ENCODE assay signal across 12 cellular contexts in the genomic region with DNA sequence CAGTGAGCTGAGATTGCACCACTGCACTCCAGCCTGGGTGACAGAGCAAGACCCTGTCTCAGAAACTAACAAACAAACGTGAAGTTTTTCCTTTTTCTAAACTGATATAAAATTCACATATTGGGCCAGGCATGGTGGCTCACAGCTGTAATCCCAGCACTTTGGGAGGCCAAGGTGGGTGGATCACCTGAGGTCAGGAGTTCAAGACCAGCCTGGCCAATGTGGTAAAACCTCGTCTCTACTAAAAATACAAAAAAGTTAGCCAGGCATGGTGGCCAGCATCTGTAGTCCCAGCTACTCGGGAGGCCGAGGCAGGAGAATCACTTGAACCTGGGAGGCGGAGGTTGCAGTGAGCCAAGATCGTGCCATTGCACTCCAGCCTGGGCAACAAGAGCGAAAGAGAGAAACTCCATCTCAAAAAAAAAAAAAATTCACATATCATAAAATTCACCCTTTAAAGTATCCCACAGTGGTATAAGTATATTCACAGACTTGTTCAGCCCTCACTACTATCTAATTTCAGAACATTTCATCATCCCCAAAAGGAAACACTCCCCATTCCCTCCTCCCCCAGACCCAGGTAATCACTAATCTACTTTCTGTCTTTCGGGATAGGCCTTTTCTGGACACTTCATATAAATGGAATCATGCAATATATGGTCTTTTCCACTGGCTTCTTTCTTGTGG. TPM values are rescaled to one million over a fixed set of nuclear protein-coding genes. Genes with fewer than 3 reads are reported as not detected.
DNase-seq lines count a peak whose midpoint lies in the region; ATAC-seq, FAIRE-seq and TF ChIP-seq lines count a peak whose summit lies in the region.
"Not testable (repeated sequence)": the region's sequence is repeated elsewhere in the genome, so short reads cannot be mapped to it uniquely, and the experiment has no call there.
"Had no signal": no experiment of that assay in that cellular context is flagged by ENCODE, and none has a peak within 500 bp of the region (broad histone marks: within the 10 kb centered on the region; RNA-seq: fewer than 3 reads in every experiment).

No MANE protein-coding gene starts in this region.

- H3K4me1 ChIP-seq in K562 (replicated peaks in 1 of 2; ENCODE audit: control insufficient read depth in 2 of 2, insufficient read depth in 2 of 2, low read length in 2 of 2): peaks cover 5 to 16% of the 10 kb centered on the region in 2 experiments

- H3K36me3 Mint-ChIP-seq in CD4-positive, alpha-beta T cell (ENCODE audit: low read depth): peaks cover 82% of the 10 kb centered on the region
- not testable (repeated sequence) for H3K36me3 Mint-ChIP-seq in IgD-negative memory B cell
- H3K36me3 Mint-ChIP-seq in neural crest cell (ENCODE audit: low read depth): peaks cover 16% of the 10 kb centered on the region
- H3K36me3 Mint-ChIP-seq in osteocyte (ENCODE audit: unreplicated experiment): peaks cover 45% of the 10 kb centered on the region

- not testable (repeated sequence) for FAIRE-seq in K562 (lab: Jason Lieb, UNC)

- H3K9me3 Mint-ChIP-seq in CD4-positive, alpha-beta T cell; IgD-negative memory B cell; neural crest cell; osteocyte (ENCODE audit: unreplicated experiment): not testable (repeated sequence)

- DNase-seq in CD4-positive, alpha-beta T cell; RWPE1 (ENCODE audit: low spot score); K562 (ENCODE audit: extremely low read depth in 1 of 4, low spot score in 3 of 4); neural crest cell (ENCODE audit: low read depth, low spot score); osteocyte (ENCODE audit: extremely low spot score, unreplicated experiment): not testable (repeated sequence)
- peak; percentile 46 for DNase-seq in SW480 (ENCODE audit: low spot score)

- intact Hi-C loops in CD4-positive, alpha-beta T cell (cut with DNase I, micrococcal nuclease); K562 (cut with micrococcal nuclease): not testable (repeated sequence)

- peak overlapping the region; percentile 55 for H3K4me3 Mint-ChIP-seq in CD4-positive, alpha-beta T cell
- H3K4me3 Mint-ChIP-seq in IgD-negative memory B cell; osteocyte (ENCODE audit: unreplicated experiment): not testable (repeated sequence)
- H3K4me3 Mint-ChIP-seq in neural crest cell: peak overlapping the region; percentile 42

- not testable (repeated sequence) for H3K4me2 ChIP-seq in K562 (ENCODE audit: insufficient read depth, low read length)

- peaks cover 73% of the 10 kb centered on the region for H3K36me3 ChIP-seq in K562 (ENCODE audit: control insufficient read depth, insufficient read depth, low read length)

- POLR2A ChIA-PET in CD4-positive, alpha-beta T cell (lab: Charles Lee): interaction anchor here (0.7 kb wide), 1 partner anchor 12 kb away, joined by 3 read pairs; no protein-coding TSS in a partner anchor
- POLR2A ChIA-PET in RWPE1 (lab: Yijun Ruan, JAX; ENCODE audit: low non-redundant PET); K562 (lab: Yijun Ruan, JAX): not testable (repeated sequence)

- CTCF ChIA-PET in CD4-positive, alpha-beta T cell (lab: Charles Lee); RWPE1 (lab: Yijun Ruan, JAX); K562 (lab: Yijun Ruan, JAX; ENCODE audit: low intra/inter-chr PET ratio): not testable (repeated sequence)

- H3K27ac Mint-ChIP-seq in CD4-positive, alpha-beta T cell; neural crest cell (ENCODE audit: unreplicated experiment): not testable (repeated sequence)
- peak overlapping the region; percentile 54 to 80 (median 73) for H3K27ac Mint-ChIP-seq in IgD-negative memory B cell
- peak overlapping the region; percentile 25 for H3K27ac Mint-ChIP-seq in osteocyte (ENCODE audit: unreplicated experiment)

- not testable (repeated sequence) for H4K20me1 ChIP-seq in K562 (replicated peaks; ENCODE audit: control insufficient read depth, insufficient read depth, low read length)

- not testable (repeated sequence) for H3K27me3 Mint-ChIP-seq in CD4-positive, alpha-beta T cell; IgD-negative memory B cell; neural crest cell (ENCODE audit: low read depth); osteocyte (ENCODE audit: unreplicated experiment)

- not testable (repeated sequence) for H3K27ac ChIP-seq in CD4-positive, alpha-beta T cell (ENCODE audit: low read depth, low read length); K562 (ENCODE audit: extremely low read depth, low read depth, low read length)
- H3K27ac ChIP-seq in RWPE1: peak overlapping the region; percentile 21; the same call in 1 of the 2 replicates

- not testable (repeated sequence) for H2AFZ ChIP-seq in K562 (ENCODE audit: low read depth, low read length)

- H3K9me1 ChIP-seq in K562 (ENCODE audit: control insufficient read depth, insufficient read depth, low read length): not testable (repeated sequence)

- TF ChIP-seq RAD21 in K562 (CRISPR knock-in tag; conservative IDR thresholded peaks at IDR 0.05 in 1 of 2, IDR thresholded peaks at IDR 0.05 in 1 of 2): not testable (repeated sequence)

- not testable (repeated sequence) for H3K4me1 Mint-ChIP-seq in CD4-positive, alpha-beta T cell (ENCODE audit: low read depth); osteocyte (ENCODE audit: unreplicated experiment)
- H3K4me1 Mint-ChIP-seq in IgD-negative memory B cell (peaks cover 10 to 26% (median 20%) of the 10 kb centered on the region in 3 donors), neural crest cell (peaks cover 14% of the 10 kb centered on the region)

- not testable (repeated sequence) for BruUV-seq in K562 (replicated peaks; lab: Mats Ljungman, UMichigan)

- TF ChIP-seq CTCF in CD4-positive, alpha-beta T cell (IDR thresholded peaks at IDR 0.05); RWPE1 (conservative IDR thresholded peaks at IDR 0.05; ENCODE audit: low read depth); K562 (IDR thresholded peaks at IDR 0.05 in 2 of 3, conservative IDR thresholded peaks at IDR 0.05 in 1 of 3; ENCODE audit: insufficient read depth in 2 of 3, low read depth in 1 of 3, low read length in 3 of 3); neural crest cell (conservative IDR thresholded peaks at IDR 0.05); osteocyte (IDR thresholded peaks at IDR 0.05): not testable (repeated sequence)

- not testable (repeated sequence) for ATAC-seq in CD4-positive, alpha-beta T cell (ENCODE audit: poor library complexity)
- peak; percentile 20 for ATAC-seq in K562

- in situ Hi-C loops in K562 (cut with MboI): not testable (repeated sequence)

- not testable (repeated sequence) for H3K79me2 ChIP-seq in K562 (ENCODE audit: control insufficient read depth, insufficient read depth, low read length)

- H3K9me3 ChIP-seq in CD4-positive, alpha-beta T cell (ENCODE audit: control insufficient read depth, low read length); K562 (replicated peaks; ENCODE audit: control insufficient read depth, insufficient read depth, low read depth, low read length): not testable (repeated sequence)

- TF ChIP-seq EP300 in K562 (IDR thresholded peaks at IDR 0.05; ENCODE audit: low read length): peak; percentile 62; the same call in 1 of the 2 replicates

- WGBS in K562 (ENCODE audit: insufficient coverage, low coverage, missing lambda C conversion rate): 42% methylated on average over 4 of the region's 8 CpGs

- H3K9ac ChIP-seq in K562 (ENCODE audit: insufficient read depth in 1 of 2, low read depth in 2 of 2, low read length in 2 of 2): not testable (repeated sequence)

- H3K27me3 ChIP-seq in CD4-positive, alpha-beta T cell (ENCODE audit: control insufficient read depth, insufficient read depth, low read length); K562 (ENCODE audit: control insufficient read depth in 2 of 2, insufficient read depth in 2 of 2, low read length in 2 of 2): not testable (repeated sequence)

- TF ChIP-seq POLR2A in K562 (conservative IDR thresholded peaks at IDR 0.05): not testable (repeated sequence)

- H3K4me3 ChIP-seq in K562: not testable (repeated sequence)

RNA-seq across cellular contexts. Expression of a gene that starts 3.9 kb away (rescaled TPM):
- total RNA-seq in CD4-positive, alpha-beta T cell: 10 to 100 TPM; 39.3 to 41.8 TPM
- polyA plus RNA-seq in IgD-negative memory B cell (41.3 TPM), K562 (2011; rRNA removed) (11.6 and 17.2 TPM in 2 replicates), K562 (2014; fragmentation: Illumina TruSeq; extraction: Trizol) (26.4 and 28.9 TPM in 2 replicates), K562 (2014; fragmentation: Nextera tagmentation; extraction: Ambion mirVana) (under 1 TPM; 0.52 to 0.57 TPM), K562 (2014; rRNA removed) (16.8 and 17.9 TPM in 2 replicates)
- 27.7 and 71.3 TPM in 2 replicates for total RNA-seq in K562 (2011; cell fraction: chromatin; rRNA removed; ENCODE audit: low replicate concordance)
- total RNA-seq in K562 (2011; cell fraction: nucleolus; rRNA removed): 41.2 and 44.5 TPM in 2 replicates
- total RNA-seq in K562 (2011; cell fraction: nucleoplasm; rRNA removed): 27.3 and 28.3 TPM in 2 replicates
- total RNA-seq in K562 (2014; rRNA removed) (12.6 and 21.2 TPM in 2 replicates), K562 (2014; rRNA removed; fragmentation: Illumina TruSeq; extraction: Trizol) (8.3 and 8.4 TPM in 2 replicates), K562 (2015; rRNA removed; fragmentation: Illumina TruSeq; extraction: Trizol) (10.3 and 10.9 TPM in 2 replicates), K562 (2021) (23.5 and 24.6 TPM in 2 replicates), neural crest cell (50.4 and 55.7 TPM in 2 replicates), osteocyte (36.5 and 40.3 TPM in 2 replicates)
- polyA plus RNA-seq in K562 (2011; cell fraction: cytosol; rRNA removed): 17.0 and 23.4 TPM in 2 replicates
- polyA plus RNA-seq in K562 (2011; cell fraction: nucleus; rRNA removed): 20.9 and 27.8 TPM in 2 replicates
- polyA plus RNA-seq in K562 (2012): 21.6 and 35.8 TPM in 2 replicates
- 7.0 and 7.2 TPM in 2 replicates for polyA minus RNA-seq in K562 (2011; rRNA and poly(A)+ RNA removed)
- polyA minus RNA-seq in K562 (2011; cell fraction: cytosol; rRNA and poly(A)+ RNA removed): 8.8 and 11.4 TPM in 2 replicates
- 8.8 and 8.9 TPM in 2 replicates for polyA minus RNA-seq in K562 (2011; cell fraction: nucleus; rRNA and poly(A)+ RNA removed)

RNA-seq across cellular contexts. Expression of a gene that starts 8.6 kb away (rescaled TPM):
- total RNA-seq in CD4-positive, alpha-beta T cell: 10 to 100 TPM; 32.1 to 32.9 TPM
- 71.7 TPM for polyA plus RNA-seq in IgD-negative memory B cell
- total RNA-seq in K562 (2011; cell fraction: chromatin; rRNA removed; ENCODE audit: low replicate concordance): 108 and 190 TPM in 2 replicates
- 140 and 154 TPM in 2 replicates for total RNA-seq in K562 (2011; cell fraction: nucleolus; rRNA removed)
- 158 and 180 TPM in 2 replicates for total RNA-seq in K562 (2011; cell fraction: nucleoplasm; rRNA removed)
- 33.4 and 44.9 TPM in 2 replicates for total RNA-seq in K562 (2014; rRNA removed)
- 58.3 and 59.1 TPM in 2 replicates for total RNA-seq in K562 (2014; rRNA removed; fragmentation: Illumina TruSeq; extraction: Trizol)
- 53.5 and 53.8 TPM in 2 replicates for total RNA-seq in K562 (2015; rRNA removed; fragmentation: Illumina TruSeq; extraction: Trizol)
- 54.1 and 58.7 TPM in 2 replicates for total RNA-seq in K562 (2021)
- 106 and 124 TPM in 2 replicates for polyA plus RNA-seq in K562 (2011; rRNA removed)
- polyA plus RNA-seq in K562 (2011; cell fraction: cytosol; rRNA removed): 175 and 252 TPM in 2 replicates
- 125 and 165 TPM in 2 replicates for polyA plus RNA-seq in K562 (2011; cell fraction: nucleus; rRNA removed)
- 55.6 and 112 TPM in 2 replicates for polyA plus RNA-seq in K562 (2012)
- polyA plus RNA-seq in K562 (2014; fragmentation: Illumina TruSeq; extraction: Trizol): 64.3 and 71.1 TPM in 2 replicates
- 10 to 100 TPM; 58.9 to 77.0 TPM for polyA plus RNA-seq in K562 (2014; fragmentation: Nextera tagmentation; extraction: Ambion mirVana)
- 52.5 and 60.4 TPM in 2 replicates for polyA plus RNA-seq in K562 (2014; rRNA removed)
- 185 and 193 TPM in 2 replicates for polyA minus RNA-seq in K562 (2011; rRNA and poly(A)+ RNA removed)
- polyA minus RNA-seq in K562 (2011; cell fraction: cytosol; rRNA and poly(A)+ RNA removed): 41.9 and 55.5 TPM in 2 replicates
- 36.5 and 65.0 TPM in 2 replicates for polyA minus RNA-seq in K562 (2011; cell fraction: nucleus; rRNA and poly(A)+ RNA removed)
- 74.3 and 78.6 TPM in 2 replicates for total RNA-seq in neural crest cell
- total RNA-seq in osteocyte: 62.2 and 63.5 TPM in 2 replicates

RNA-seq across cellular contexts. Expression of a gene that starts 29.5 kb away (rescaled TPM):
- total RNA-seq in CD4-positive, alpha-beta T cell: 1 to 10 TPM; 2.5 to 2.7 TPM
- 1.5 TPM for polyA plus RNA-seq in IgD-negative memory B cell
- total RNA-seq in K562 (2011; cell fraction: chromatin; rRNA removed; ENCODE audit: low replicate concordance): not detected in 2 replicates
- 0.17 TPM in 1 of 2 replicates, not detected in the other for total RNA-seq in K562 (2011; cell fraction: nucleolus; rRNA removed)
- total RNA-seq in K562 (2011; cell fraction: nucleoplasm; rRNA removed): not detected in 2 replicates
- total RNA-seq in K562 (2014; rRNA removed): 0.04 TPM in 1 of 2 replicates, not detected in the other
- total RNA-seq in K562 (2014; rRNA removed; fragmentation: Illumina TruSeq; extraction: Trizol): not detected in 2 replicates
- not detected in 2 replicates for total RNA-seq in K562 (2015; rRNA removed; fragmentation: Illumina TruSeq; extraction: Trizol)
- not detected in 2 replicates for total RNA-seq in K562 (2021)
- polyA plus RNA-seq in K562 (2011; rRNA removed): 0.05 TPM in 1 of 2 replicates, not detected in the other
- 0.01 and 0.03 TPM in 2 replicates for polyA plus RNA-seq in K562 (2011; cell fraction: cytosol; rRNA removed)
- polyA plus RNA-seq in K562 (2011; cell fraction: nucleus; rRNA removed): 0.04 TPM in 1 of 2 replicates, not detected in the other
- polyA plus RNA-seq in K562 (2012): 0.06 TPM in 1 of 2 replicates, not detected in the other
- polyA plus RNA-seq in K562 (2014; fragmentation: Illumina TruSeq; extraction: Trizol): 0.03 TPM in 1 of 2 replicates, not detected in the other
- not detected for polyA plus RNA-seq in K562 (2014; fragmentation: Nextera tagmentation; extraction: Ambion mirVana)
- polyA plus RNA-seq in K562 (2014; rRNA removed): not detected in 2 replicates
- 0.32 TPM in 1 of 2 replicates, not detected in the other for polyA minus RNA-seq in K562 (2011; rRNA and poly(A)+ RNA removed)
- polyA minus RNA-seq in K562 (2011; cell fraction: cytosol; rRNA and poly(A)+ RNA removed): not detected in 2 replicates
- polyA minus RNA-seq in K562 (2011; cell fraction: nucleus; rRNA and poly(A)+ RNA removed): not detected in 2 replicates
- 9.2 and 9.7 TPM in 2 replicates for total RNA-seq in neural crest cell
- 18.2 and 18.3 TPM in 2 replicates for total RNA-seq in osteocyte

RNA-seq across cellular contexts. Expression of a gene that starts 34.6 kb away (rescaled TPM):
- total RNA-seq in CD4-positive, alpha-beta T cell: under 1 TPM; 0.36 to 0.39 TPM
- polyA plus RNA-seq in IgD-negative memory B cell: 0.09 TPM
- total RNA-seq in K562 (2011; cell fraction: chromatin; rRNA removed; ENCODE audit: low replicate concordance): 0.09 TPM in 1 of 2 replicates, not detected in the other
- total RNA-seq in K562 (2011; cell fraction: nucleolus; rRNA removed): not detected in 2 replicates
- total RNA-seq in K562 (2011; cell fraction: nucleoplasm; rRNA removed): not detected in 2 replicates
- not detected in 2 replicates for total RNA-seq in K562 (2014; rRNA removed)
- total RNA-seq in K562 (2014; rRNA removed; fragmentation: Illumina TruSeq; extraction: Trizol): not detected in 2 replicates
- total RNA-seq in K562 (2015; rRNA removed; fragmentation: Illumina TruSeq; extraction: Trizol): not detected in 2 replicates
- total RNA-seq in K562 (2021): not detected in 2 replicates
- polyA plus RNA-seq in K562 (2011; rRNA removed): not detected in 2 replicates
- not detected in 2 replicates for polyA plus RNA-seq in K562 (2011; cell fraction: cytosol; rRNA removed)
- not detected in 2 replicates for polyA plus RNA-seq in K562 (2011; cell fraction: nucleus; rRNA removed)
- not detected in 2 replicates for polyA plus RNA-seq in K562 (2012)
- polyA plus RNA-seq in K562 (2014; fragmentation: Illumina TruSeq; extraction: Trizol): not detected in 2 replicates
- polyA plus RNA-seq in K562 (2014; fragmentation: Nextera tagmentation; extraction: Ambion mirVana): not detected
- not detected in 2 replicates for polyA plus RNA-seq in K562 (2014; rRNA removed)
- polyA minus RNA-seq in K562 (2011; rRNA and poly(A)+ RNA removed): not detected in 2 replicates
- not detected in 2 replicates for polyA minus RNA-seq in K562 (2011; cell fraction: cytosol; rRNA and poly(A)+ RNA removed)
- polyA minus RNA-seq in K562 (2011; cell fraction: nucleus; rRNA and poly(A)+ RNA removed): not detected in 2 replicates
- total RNA-seq in neural crest cell: 0.54 and 0.61 TPM in 2 replicates
- 0.10 and 0.13 TPM in 2 replicates for total RNA-seq in osteocyte
- total RNA-seq: Daoy, GM12878 had no signal
- polyA plus RNA-seq: A549; BJ; CD8-positive, alpha-beta memory T cell; GM12878 had no signal

RNA-seq across cellular contexts. Expression of a gene that starts 51.2 kb away (rescaled TPM):
- 10 to 100 TPM; 46.2 to 49.7 TPM for total RNA-seq in CD4-positive, alpha-beta T cell
- polyA plus RNA-seq in IgD-negative memory B cell: 2.1 TPM
- total RNA-seq in K562 (2011; cell fraction: chromatin; rRNA removed; ENCODE audit: low replicate concordance): 41.8 and 68.9 TPM in 2 replicates
- 30.9 and 36.6 TPM in 2 replicates for total RNA-seq in K562 (2011; cell fraction: nucleolus; rRNA removed)
- 33.3 and 35.6 TPM in 2 replicates for total RNA-seq in K562 (2011; cell fraction: nucleoplasm; rRNA removed)
- total RNA-seq in K562 (2014; rRNA removed): 18.6 and 20.5 TPM in 2 replicates
- 9.2 and 10.4 TPM in 2 replicates for total RNA-seq in K562 (2014; rRNA removed; fragmentation: Illumina TruSeq; extraction: Trizol)
- 7.3 and 7.8 TPM in 2 replicates for total RNA-seq in K562 (2015; rRNA removed; fragmentation: Illumina TruSeq; extraction: Trizol)
- total RNA-seq in K562 (2021): 25.2 and 34.0 TPM in 2 replicates
- polyA plus RNA-seq in K562 (2011; rRNA removed): 8.6 and 9.7 TPM in 2 replicates
- 5.9 and 13.5 TPM in 2 replicates for polyA plus RNA-seq in K562 (2011; cell fraction: cytosol; rRNA removed)
- 38.1 and 50.4 TPM in 2 replicates for polyA plus RNA-seq in K562 (2011; cell fraction: nucleus; rRNA removed)
- 17.3 and 23.1 TPM in 2 replicates for polyA plus RNA-seq in K562 (2012)
- polyA plus RNA-seq in K562 (2014; fragmentation: Illumina TruSeq; extraction: Trizol): 7.0 and 9.8 TPM in 2 replicates
- polyA plus RNA-seq in K562 (2014; fragmentation: Nextera tagmentation; extraction: Ambion mirVana): under 1 TPM; 0.10 to 0.14 TPM
- 15.5 and 16.3 TPM in 2 replicates for polyA plus RNA-seq in K562 (2014; rRNA removed)
- 7.3 and 7.4 TPM in 2 replicates for polyA minus RNA-seq in K562 (2011; rRNA and poly(A)+ RNA removed)
- 8.6 and 8.7 TPM in 2 replicates for polyA minus RNA-seq in K562 (2011; cell fraction: cytosol; rRNA and poly(A)+ RNA removed)
- polyA minus RNA-seq in K562 (2011; cell fraction: nucleus; rRNA and poly(A)+ RNA removed): 9.0 and 12.6 TPM in 2 replicates
- 40.7 and 43.8 TPM in 2 replicates for total RNA-seq in neural crest cell
- total RNA-seq in osteocyte: 32.7 and 34.6 TPM in 2 replicates
